ENCODE assay signal across 30 cellular contexts in the genomic region with DNA sequence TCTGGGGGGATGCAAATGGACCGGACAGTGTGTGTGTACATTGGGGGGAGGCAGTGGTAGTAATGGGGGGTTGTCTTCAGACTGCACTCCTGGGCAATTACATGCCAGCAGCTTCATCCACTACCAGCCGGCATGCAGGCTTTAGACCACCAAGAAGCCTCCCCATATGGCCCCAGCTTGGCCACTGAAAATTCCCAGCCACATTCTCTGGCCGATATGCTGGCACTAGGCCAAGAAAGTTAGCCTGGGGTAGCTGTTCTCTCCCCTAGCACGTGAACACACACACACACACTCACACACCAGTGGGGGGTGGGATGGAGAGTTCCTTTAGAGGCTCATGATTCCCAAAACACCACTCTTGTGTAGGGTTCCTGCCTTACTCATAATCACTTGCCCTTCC. TPM values are rescaled to one million over a fixed set of nuclear protein-coding genes. Genes with fewer than 3 reads are reported as not detected.
"Had no signal": no experiment of that assay in that cellular context is flagged by ENCODE, and none has a peak within 500 bp of the region (broad histone marks: within the 10 kb centered on the region; RNA-seq: fewer than 3 reads in every experiment).

No MANE protein-coding gene starts in this region.

- H3K27me3 ChIP-seq: SJCRH30 had no signal

- FAIRE-seq: TTC549 had no signal

- H3K27ac Mint-ChIP-seq: activated B cell treated with CpG ODN at 0.5 μM for 24 hours; activated CD4-positive, alpha-beta T cell treated with anti-CD3 and anti-CD28 coated beads, Interleukin-2, amount 10 ng/mL, durations not matched to agents 24 days and 14 days; activated naive CD4-positive, alpha-beta T cell treated with anti-CD3 and anti-CD28 coated beads, Interleukin-2, amount 50 U/mL, for 24 hours; activated T-helper 2 cell treated with anti-CD3 and anti-CD28 coated beads, Interferon-gamma antibody, Interleukin-2, Interleukin-4, amounts not matched to agents 10 μg/mL and 5 μg/mL and 100 μg/mL, durations not matched to agents 14 hours and 24 hours and 36 hours; T-helper 1 cell treated with Interleukin-12 subunit alpha and Interleukin-12 subunit beta and Interleukin-4 antibody, amounts not matched to agents 30 μg/mL and 1 μg/mL, for 36 hours had no signal

- H3K9me3 Mint-ChIP-seq: activated B cell treated with CpG ODN at 0.5 μM for 24 hours; activated CD4-positive, alpha-beta T cell treated with anti-CD3 and anti-CD28 coated beads, Interleukin-2, amount 10 ng/mL, durations not matched to agents 24 days and 14 days; activated naive CD4-positive, alpha-beta T cell treated with anti-CD3 and anti-CD28 coated beads, Interleukin-2, amount 50 U/mL, for 24 hours; activated T-helper 2 cell treated with anti-CD3 and anti-CD28 coated beads, Interferon-gamma antibody, Interleukin-2, Interleukin-4, amounts not matched to agents 10 μg/mL and 5 μg/mL and 100 μg/mL, durations not matched to agents 14 hours and 24 hours and 36 hours; T-helper 1 cell treated with Interleukin-12 subunit alpha and Interleukin-12 subunit beta and Interleukin-4 antibody, amounts not matched to agents 30 μg/mL and 1 μg/mL, for 36 hours had no signal

- H3K9me3 ChIP-seq: breast epithelium, Peyer's patch, SJCRH30 had no signal

- H3K4me3 ChIP-seq: breast epithelium, Peyer's patch, SJCRH30 had no signal

- H3K27ac ChIP-seq: breast epithelium, Peyer's patch, RWPE1, SJCRH30 had no signal

- H3K36me3 ChIP-seq: breast epithelium, Peyer's patch, SJCRH30 had no signal

- H3K36me3 Mint-ChIP-seq: activated naive CD4-positive, alpha-beta T cell treated with anti-CD3 and anti-CD28 coated beads, Interleukin-2, amount 50 U/mL, for 24 hours had no signal

- DNase-seq: activated B cell treated with CpG ODN at 0.5 μM for 24 hours; activated CD4-positive, alpha-beta T cell treated with anti-CD3 and anti-CD28 coated beads for 1 hour; activated CD4-positive, alpha-beta T cell treated with anti-CD3 and anti-CD28 coated beads, Interleukin-2, amount 10 ng/mL, durations not matched to agents 24 days and 14 days; activated CD4-positive, alpha-beta T cell treated with anti-CD3 and anti-CD28 coated beads, Interleukin-2, amount 50 U/mL, for 48 hours; activated naive CD4-positive, alpha-beta T cell; activated T-cell treated with anti-CD3 and anti-CD28 coated beads for 4 hours; activated T-cell treated with anti-CD3 and anti-CD28 coated beads, Interleukin-2, amount 50 U/mL, for 48 hours; aorta; caudate nucleus; IMR-90; KG1; NCI-H1092; NCI-H1436 treated with DMSO at 0.1 percent for 48 hours; NCI-H187 treated with DMSO at 0.1 percent for 48 hours; NCI-H2081 treated with DMSO at 0.1 percent for 48 hours; NCI-H2171; NCI-H226; NCI-H510A; NCI-H526 treated with DMSO at 0.1 percent for 48 hours; Right ventricle myocardium superior; SJCRH30 had no signal

- H3K4me1 ChIP-seq: SJCRH30 had no signal

- H3K4me3 Mint-ChIP-seq: activated B cell treated with CpG ODN at 0.5 μM for 24 hours; activated CD4-positive, alpha-beta T cell treated with anti-CD3 and anti-CD28 coated beads, Interleukin-2, amount 10 ng/mL, durations not matched to agents 24 days and 14 days; activated naive CD4-positive, alpha-beta T cell treated with anti-CD3 and anti-CD28 coated beads, Interleukin-2, amount 50 U/mL, for 24 hours; T-helper 1 cell treated with Interleukin-12 subunit alpha and Interleukin-12 subunit beta and Interleukin-4 antibody, amounts not matched to agents 30 μg/mL and 1 μg/mL, for 36 hours had no signal

RNA-seq across cellular contexts. Expression of gene ROBO4, which starts 36.0 kb away (rescaled TPM):
- total RNA-seq: activated B cell treated with CpG ODN at 0.5 μM for 24 hours; activated CD4-positive, alpha-beta T cell treated with anti-CD3 and anti-CD28 coated beads, Interleukin-2, amount 10 ng/mL, durations not matched to agents 24 days and 14 days; activated T-helper 2 cell treated with anti-CD3 and anti-CD28 coated beads, Interferon-gamma antibody, Interleukin-2, Interleukin-4, amounts not matched to agents 10 μg/mL and 5 μg/mL and 100 μg/mL, durations not matched to agents 14 hours and 24 hours and 36 hours had no signal

RNA-seq across cellular contexts. Expression of gene HEPN1, which starts 57.4 kb away (rescaled TPM):
- total RNA-seq: activated B cell treated with CpG ODN at 0.5 μM for 24 hours; activated CD4-positive, alpha-beta T cell treated with anti-CD3 and anti-CD28 coated beads, Interleukin-2, amount 10 ng/mL, durations not matched to agents 24 days and 14 days; activated T-helper 2 cell treated with anti-CD3 and anti-CD28 coated beads, Interferon-gamma antibody, Interleukin-2, Interleukin-4, amounts not matched to agents 10 μg/mL and 5 μg/mL and 100 μg/mL, durations not matched to agents 14 hours and 24 hours and 36 hours; breast epithelium; IMR-90; LHCN-M2; M059J; Peyer's patch; Right ventricle myocardium superior; SJCRH30 had no signal
- polyA plus RNA-seq: aorta, IMR-90 had no signal
